33 cellular contexts compared by ENCODE assay signal in the genomic region with DNA sequence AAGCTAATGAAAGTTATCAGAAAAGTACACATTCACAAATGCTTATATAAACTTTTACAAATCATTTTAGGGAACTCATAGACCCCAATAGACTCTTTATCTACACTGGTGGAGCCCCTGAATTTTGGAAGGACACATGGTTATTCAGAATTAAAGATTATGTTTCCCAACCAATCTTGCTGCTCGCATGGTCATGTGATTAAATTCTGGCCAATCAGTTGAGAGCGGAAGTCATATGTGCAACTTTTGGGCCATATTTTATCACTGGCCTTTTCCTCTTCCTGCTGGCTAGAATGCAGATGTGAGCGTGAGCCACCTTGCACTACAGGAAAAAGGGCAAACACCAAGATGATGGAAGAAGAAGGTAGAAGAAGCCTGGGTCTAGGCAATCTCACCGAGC.
"Had no signal": no experiment of that assay in that cellular context is flagged by ENCODE, and none has a peak within 500 bp of the region (broad histone marks: within the 10 kb centered on the region; RNA-seq: fewer than 3 reads in every experiment).

No MANE protein-coding gene starts in this region.

- FAIRE-seq: astrocyte, TTC549 had no signal

- H3K27ac ChIP-seq: adrenal gland, body of pancreas, brain microvascular endothelial cell, breast epithelium, VCaP had no signal

- H3K36me3 ChIP-seq: breast epithelium had no signal

- H3K4me1 ChIP-seq: adrenal gland, body of pancreas, breast epithelium had no signal

- ATAC-seq: activated CD8-positive, alpha-beta T cell treated with anti-CD3 and anti-CD28 coated beads for 36 hours; activated naive CD4-positive, alpha-beta T cell treated with anti-CD3 and anti-CD28 coated beads, Interleukin-2, amount 50 U/mL, for 72 hours; activated T-cell treated with anti-CD3 and anti-CD28 coated beads, Interleukin-2, amount 50 U/mL, for 4 hours; activated T-cell treated with anti-CD3 and anti-CD28 coated beads, Interleukin-2, amount 50 U/mL, for 72 hours; activated T-helper 17 cell treated with anti-CD3 and anti-CD28 coated beads, Interleukin-2, amount 50 U/mL, for 72 hours; body of pancreas had no signal

- H3K4me3 ChIP-seq: adrenal gland, body of pancreas, breast epithelium had no signal

- DNase-seq: activated B cell treated with CpG ODN at 0.5 μM for 24 hours; activated CD4-positive, alpha-beta memory T cell treated with anti-CD3 and anti-CD28 coated beads for 36 hours; activated CD4-positive, alpha-beta T cell treated with anti-CD3 and anti-CD28 coated beads for 4 hours; activated CD4-positive, alpha-beta T cell treated with anti-CD3 and anti-CD28 coated beads, Interleukin-2, amount 10 ng/mL, durations not matched to agents 24 days and 14 days; activated CD4-positive, alpha-beta T cell treated with anti-CD3 and anti-CD28 coated beads, Interleukin-2, amount 50 U/mL, for 1 hour; activated CD4-positive, alpha-beta T cell treated with anti-CD3 and anti-CD28 coated beads, Interleukin-2, amount 50 U/mL, for 4 hours; activated CD4-positive, CD25-positive, alpha-beta regulatory T cell treated with anti-CD3 and anti-CD28 coated beads, Interleukin-2, amount 50 U/mL, for 72 hours; activated CD8-positive, alpha-beta memory T cell treated with anti-CD3 and anti-CD28 coated beads, Interleukin-2, amount 50 U/mL, for 4 hours; activated CD8-positive, alpha-beta T cell treated with anti-CD3 and anti-CD28 coated beads for 36 hours; activated effector memory CD4-positive, alpha-beta T cell treated with anti-CD3 and anti-CD28 coated beads, Interleukin-2, amount 50 U/mL, for 16 hours; activated gamma-delta T cell treated with Interleukin-2 at 50 U/mL for 16 hours; activated naive CD4-positive, alpha-beta T cell; activated naive CD4-positive, alpha-beta T cell treated with anti-CD3 and anti-CD28 coated beads for 36 hours; activated naive CD4-positive, alpha-beta T cell treated with anti-CD3 and anti-CD28 coated beads, Interleukin-2, amount 50 U/mL, for 16 hours; activated naive CD8-positive, alpha-beta T cell treated with anti-CD3 and anti-CD28 coated beads for 36 hours; activated T-cell treated with anti-CD3 and anti-CD28 coated beads for 4 hours; activated T-cell treated with anti-CD3 and anti-CD28 coated beads, Interleukin-2, amount 50 U/mL, for 1 hour; activated T-cell treated with anti-CD3 and anti-CD28 coated beads, Interleukin-2, amount 50 U/mL, for 4 hours; activated T-cell treated with anti-CD3 and anti-CD28 coated beads, Interleukin-2, amount 50 U/mL, for 72 hours; adrenal gland; amniotic stem cell; aorta; body of pancreas; brain microvascular endothelial cell; central memory CD4-positive, alpha-beta T cell; T-helper 2 cell; T-helper 9 cell had no signal

- H3K27me3 ChIP-seq: adrenal gland, body of pancreas, brain microvascular endothelial cell, breast epithelium had no signal

- H3K9me3 ChIP-seq: adrenal gland, body of pancreas, breast epithelium had no signal
